In the genomic region with DNA sequence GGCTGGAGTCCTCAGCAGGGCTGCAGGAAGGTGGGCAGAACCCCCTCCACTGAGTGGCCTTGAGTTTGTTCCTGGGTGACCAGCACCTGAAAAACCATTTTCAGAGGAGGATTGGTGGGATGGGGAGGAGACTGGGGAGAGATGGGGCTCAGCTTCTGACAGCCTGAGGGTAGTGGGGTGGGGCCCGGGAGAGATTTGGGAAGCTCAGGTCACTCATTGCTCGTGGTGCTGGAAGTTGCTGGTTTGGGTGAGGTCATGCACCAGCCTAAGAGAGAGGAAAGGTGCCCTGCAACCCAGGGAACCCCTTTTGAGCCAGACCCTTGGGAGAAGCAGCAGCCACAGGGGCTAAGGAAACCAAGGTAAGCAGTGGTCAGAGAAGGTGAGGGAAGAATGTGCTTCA, we compare ENCODE assay signal across 1 cellular context.
TF ChIP-seq lines count a peak whose summit lies in the region.

No MANE protein-coding gene starts in this region.

TF ChIP-seq in WTC11, 78 proteins besides CTCF, POLR2A, EP300 and RAD21 (continued from another document):
- TF ChIP-seq ATF6 (CRISPR knock-in tag; IDR thresholded peaks at IDR 0.05) (no peak), GABPB1 (CRISPR knock-in tag; IDR thresholded peaks at IDR 0.05) (no peak), SOX15 (CRISPR knock-in tag; IDR thresholded peaks at IDR 0.05) (no peak), PREB (CRISPR knock-in tag; IDR thresholded peaks at IDR 0.05; ENCODE audit: borderline replicate concordance) (no peak), CREM (CRISPR knock-in tag; IDR thresholded peaks at IDR 0.05) (no peak), SP1 (CRISPR knock-in tag; conservative IDR thresholded peaks at IDR 0.05) (no peak), EMX1 (CRISPR knock-in tag; IDR thresholded peaks at IDR 0.05) (no peak)
- TF ChIP-seq, protein P1, sequence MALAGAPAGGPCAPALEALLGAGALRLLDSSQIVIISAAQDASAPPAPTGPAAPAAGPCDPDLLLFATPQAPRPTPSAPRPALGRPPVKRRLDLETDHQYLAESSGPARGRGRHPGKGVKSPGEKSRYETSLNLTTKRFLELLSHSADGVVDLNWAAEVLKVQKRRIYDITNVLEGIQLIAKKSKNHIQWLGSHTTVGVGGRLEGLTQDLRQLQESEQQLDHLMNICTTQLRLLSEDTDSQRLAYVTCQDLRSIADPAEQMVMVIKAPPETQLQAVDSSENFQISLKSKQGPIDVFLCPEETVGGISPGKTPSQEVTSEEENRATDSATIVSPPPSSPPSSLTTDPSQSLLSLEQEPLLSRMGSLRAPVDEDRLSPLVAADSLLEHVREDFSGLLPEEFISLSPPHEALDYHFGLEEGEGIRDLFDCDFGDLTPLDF (CRISPR knock-in tag; IDR thresholded peaks at IDR 0.05): no peak
